ENCODE assay signal across 8 cellular contexts in the genomic region with DNA sequence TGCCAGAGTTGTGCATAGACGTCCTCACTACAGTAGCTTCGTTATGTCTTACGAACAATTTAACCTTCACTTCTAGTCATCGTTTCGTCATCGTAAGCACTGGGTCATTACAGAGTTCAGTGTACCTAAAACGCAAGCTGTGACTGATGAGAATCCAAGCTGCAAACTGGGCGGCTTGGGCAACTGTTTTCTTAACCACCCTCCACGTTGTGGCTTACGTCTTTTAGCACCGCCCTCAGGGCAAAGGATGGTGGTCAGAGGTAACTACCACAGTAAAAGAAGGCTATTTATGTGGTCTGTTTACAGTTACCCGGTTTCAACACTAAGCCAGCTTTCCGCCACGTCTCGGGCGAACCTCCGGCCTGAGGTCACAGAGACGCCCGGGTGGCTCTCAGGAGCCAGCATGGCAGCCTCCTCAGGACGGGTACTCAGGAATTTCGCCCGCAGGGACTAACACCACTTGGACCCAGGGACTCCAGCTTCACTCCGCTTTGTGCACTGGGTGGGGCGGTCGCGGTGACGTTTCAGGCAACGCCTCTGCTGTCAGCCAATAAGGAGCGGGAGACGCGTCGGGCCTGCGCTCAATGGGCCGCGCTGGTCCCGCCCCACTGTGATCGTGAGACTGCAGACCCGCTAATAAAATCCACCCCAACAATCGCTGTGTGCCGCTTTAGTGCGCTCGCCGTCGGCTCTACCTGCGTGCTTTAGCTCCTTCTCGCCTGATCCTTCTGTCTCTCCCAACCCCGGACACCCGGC. TPM values are rescaled to one million over a fixed set of nuclear protein-coding genes. Genes with fewer than 3 reads are reported as not detected.
DNase-seq lines count a peak whose midpoint lies in the region; ATAC-seq, FAIRE-seq and TF ChIP-seq lines count a peak whose summit lies in the region.

A gene (plus strand): TSS at position 665 of the 756 bp plus-strand sequence. CDS start 148 bp downstream, outside the sequence.

- H3K27ac ChIP-seq in kidney (ENCODE audit: low read depth in 2 of 2, low read length in 2 of 2): peak within 1 kb of the TSS; percentile 92 to 98

- H3K36me3 ChIP-seq in kidney (ENCODE audit: control insufficient read depth in 1 of 2, insufficient read depth in 2 of 2, low read length in 2 of 2): no peaks in the 10 kb centered on the region

- H3K9ac ChIP-seq in kidney (ENCODE audit: low read length in 2 of 2): peak within 1 kb of the TSS; percentile 85 to 95

- H3K27ac Mint-ChIP-seq in chondrocyte (ENCODE audit: unreplicated experiment): peak within 1 kb of the TSS; percentile 98

- H3K4me3 ChIP-seq in kidney (ENCODE audit: low read length in 2 of 2): peak within 1 kb of the TSS; percentile 76 to 92

- peaks cover 22% of the 10 kb centered on the region for H3K4me1 Mint-ChIP-seq in chondrocyte (ENCODE audit: low read depth)

- peaks cover 0 to 2% of the 10 kb centered on the region in 2 donors for H3K4me1 ChIP-seq in kidney (ENCODE audit: control insufficient read depth in 1 of 2, insufficient read depth in 1 of 2, low read depth in 1 of 2, low read length in 2 of 2)

- intact Hi-C loops in kidney (cut with DNase I): no loop called here

- DNase-seq in AG20443 (ENCODE audit: low spot score) (peak; percentile 98), NCI-H460 (ENCODE audit: extremely low read depth, low read depth) (peak; percentile 96), chondrocyte (ENCODE audit: low spot score) (peak; percentile 99), kidney (peak; percentile 99)
- DNase-seq in activated CD4-positive, alpha-beta T cell treated with anti-CD3 and anti-CD28 coated beads for 24 hours (ENCODE audit: low read depth in 2 of 2): peak; percentile 81 to 89
- DNase-seq in stimulated activated CD4-positive, alpha-beta T cell treated with anti-CD3 and anti-CD28 coated beads, Interleukin-15, amount 100 ng/mL, for 24 hours: peak; percentile 96

- H3K4me3 Mint-ChIP-seq in chondrocyte (ENCODE audit: unreplicated experiment): peak within 1 kb of the TSS; percentile 93

- peak; percentile 95 for FAIRE-seq in kidney (lab: Jason Lieb, UNC)

- no peaks in the 10 kb centered on the region for H3K9me3 Mint-ChIP-seq in chondrocyte (ENCODE audit: low read depth)

- ATAC-seq in GM19043 (IDR thresholded peaks at IDR 0.05; ENCODE audit: low read depth, unreplicated experiment) (peak; percentile 94), HG03378 (IDR thresholded peaks at IDR 0.05; ENCODE audit: unreplicated experiment) (peak; percentile 95)

- no peaks in the 10 kb centered on the region for H3K27me3 Mint-ChIP-seq in chondrocyte (ENCODE audit: low read depth)

- TF ChIP-seq CTCF in chondrocyte (IDR thresholded peaks at IDR 0.05) (no peak), kidney (IDR thresholded peaks at IDR 0.05; ENCODE audit: borderline replicate concordance, extremely low read depth, insufficient read depth) (no peak)

- H3K9me3 ChIP-seq in kidney (ENCODE audit: control insufficient read depth in 1 of 2, low read length in 2 of 2): no peaks in the 10 kb centered on the region

- no peaks in the 10 kb centered on the region for H3K36me3 Mint-ChIP-seq in chondrocyte (ENCODE audit: low read depth)

RNA-seq across cellular contexts. Expression of the gene that starts here (rescaled TPM):
- total RNA-seq in NCI-H460 (2014; rRNA removed; shearing (Covaris generic)): 56.0 and 62.7 TPM in 2 replicates
- polyA plus RNA-seq in NCI-H460 (2014; cell fraction: nucleus; rRNA removed): 17.5 and 28.2 TPM in 2 replicates
- total RNA-seq in chondrocyte (3.8 to 17.4 TPM (median 14.9 TPM) in 3 replicates), kidney (6.5 TPM)
- 7.5 TPM for polyA plus RNA-seq in kidney (ENCODE audit: insufficient read depth, low read depth, low replicate concordance)

Comparison
In these comparisons a context has a peak if more than half of its experiments do, and no peak if none do; other contexts are left out.
1. Peak in every context shown above with its lines: DNase-seq, ATAC-seq, H3K4me3 ChIP-seq and H3K27ac ChIP-seq.